In genomic region chr9:112379177-112380101, GRCh38 we compare ENCODE assay signal across 8 cellular contexts. TPM values are rescaled to one million over a fixed set of nuclear protein-coding genes. Genes with fewer than 3 reads are reported as not detected.
DNase-seq lines count a peak whose midpoint lies in the region; ATAC-seq and TF ChIP-seq lines count a peak whose summit lies in the region.

No MANE protein-coding gene starts in this region.

- peak in 2 of 4 experiments; percentile 23 to 26 for TF ChIP-seq CTCF in prostate gland (IDR thresholded peaks at IDR 0.05)

- H3K27ac ChIP-seq in prostate gland (peak overlapping the region; percentile 96 to 98), urinary bladder (ENCODE audit: low read depth) (peak overlapping the region; percentile 99)

- TF ChIP-seq POLR2A in GM15510 (IDR thresholded peaks at IDR 0.05; ENCODE audit: borderline replicate concordance, extremely low read depth, insufficient read length), result peak; percentile 75
- peak; percentile 95 for TF ChIP-seq POLR2A in prostate gland (IDR thresholded peaks at IDR 0.05)

- under 1% methylated on average over 55 of the region's 57 CpGs for WGBS in prostate gland
- under 1% methylated on average over 57 of the region's 57 CpGs for WGBS in urinary bladder

- H3K27me3 ChIP-seq in prostate gland (replicated peaks; ENCODE audit: insufficient read depth), result no peaks in the 10 kb centered on the region

- H3K4me1 ChIP-seq in prostate gland (replicated peaks) (no peaks in the 10 kb centered on the region), urinary bladder (ENCODE audit: insufficient read depth) (no peaks in the 10 kb centered on the region)

- no peaks in the 10 kb centered on the region for H3K36me3 ChIP-seq in prostate gland
- no peaks in the 10 kb centered on the region for H3K36me3 ChIP-seq in urinary bladder (ENCODE audit: insufficient read depth)

- DNase-seq in NCI-H146 treated with DMSO at 0.1 percent for 48 hours (lab: John Stamatoyannopoulos, UW; ENCODE audit: unreplicated experiment), result peak; percentile 88
- DNase-seq in T-helper 1 cell, result peak; percentile 96 to 98 (median 97)
- DNase-seq in amygdala (lab: John Stamatoyannopoulos, UW), result peak; percentile 86 to 100 (median 96)
- peak; percentile 100 for DNase-seq in left ventricle myocardium superior
- DNase-seq in prostate gland (ENCODE audit: low spot score), result peak; percentile 99

- intact Hi-C loops in left ventricle myocardium superior (cut with micrococcal nuclease), result no loop called here
- intact Hi-C loops in prostate gland (cut with DNase I), result loop anchor here (5.0 to 10.0 kb wide), 5 partner anchors 47 to 373 kb away; partner anchors contain the start of genes INIP, KIAA1958, PTBP3 and SNX30

- no peaks in the 10 kb centered on the region for H3K9me3 ChIP-seq in prostate gland

- ATAC-seq in HG02884 (IDR thresholded peaks at IDR 0.05; ENCODE audit: unreplicated experiment) (peak; percentile 74), left ventricle myocardium superior (peak; percentile 96)

- H3K4me3 ChIP-seq in prostate gland (peak overlapping the region; percentile 50 to 61), urinary bladder (ENCODE audit: low read depth, low read length) (peak overlapping the region; percentile 87)

RNA-seq across cellular contexts. Expression of gene HSDL2, which starts 0.5 kb away (rescaled TPM):
- total RNA-seq in left ventricle myocardium superior (284 TPM), prostate gland (10 to 100 TPM; 22.2 to 25.2 TPM), urinary bladder (63.5 TPM)
- 31.3 TPM for polyA plus RNA-seq in urinary bladder

RNA-seq across cellular contexts. Expression of gene PTBP3, which starts 46.0 kb away (rescaled TPM):
- 19.4 TPM for total RNA-seq in left ventricle myocardium superior
- total RNA-seq in prostate gland, result 100 to 1,000 TPM in 1 of 2 donors, 10 to 100 TPM in 1; 56.6 to 140 TPM
- 59.9 TPM for total RNA-seq in urinary bladder
- 12.0 TPM for polyA plus RNA-seq in urinary bladder

Comparison
In these comparisons a context has a peak if more than half of its experiments do, and no peak if none do; other contexts are left out.
1. Peak in every context shown above with its lines: DNase-seq, ATAC-seq, H3K4me3 ChIP-seq and H3K27ac ChIP-seq.